13 cellular contexts compared by ENCODE assay signal in the genomic region with DNA sequence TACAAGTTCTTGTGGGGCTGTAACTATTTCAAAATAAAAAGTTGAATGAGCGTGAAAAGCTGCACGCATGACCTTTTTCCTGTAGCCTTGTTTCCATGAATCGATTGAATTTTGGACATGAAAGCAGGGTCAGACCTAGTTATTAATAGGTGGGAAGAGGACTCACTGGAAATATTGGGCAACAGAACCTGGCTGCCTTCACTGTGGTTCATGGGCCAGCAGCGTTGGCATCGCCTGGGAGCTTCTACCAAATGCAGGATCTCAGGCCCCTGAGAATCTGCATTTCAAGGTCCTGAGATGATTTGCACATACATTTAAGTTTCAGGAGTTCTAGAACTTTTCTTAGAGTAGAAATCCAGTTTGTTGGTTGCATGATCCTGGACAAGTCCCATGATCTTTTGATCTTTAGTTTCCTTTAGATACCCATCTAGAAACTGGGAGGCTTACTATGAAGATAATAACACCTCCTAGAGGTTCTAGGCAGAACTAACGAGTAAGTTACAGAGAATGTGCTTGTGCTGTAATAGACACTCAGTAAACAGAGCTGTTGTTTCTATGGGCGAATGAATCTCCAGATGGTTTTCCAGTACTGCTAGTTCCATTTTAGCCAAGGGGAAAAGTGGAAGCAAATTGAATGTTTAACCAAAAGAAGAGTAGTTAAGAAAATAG. TPM values are rescaled to one million over a fixed set of nuclear protein-coding genes. Genes with fewer than 3 reads are reported as not detected.
DNase-seq lines count a peak whose midpoint lies in the region; ATAC-seq, FAIRE-seq and TF ChIP-seq lines count a peak whose summit lies in the region.
"Had no signal": no experiment of that assay in that cellular context is flagged by ENCODE, and none has a peak within 500 bp of the region (broad histone marks: within the 10 kb centered on the region; RNA-seq: fewer than 3 reads in every experiment).

No MANE protein-coding gene starts in this region.

- BruUV-seq in endothelial cell of umbilical vein (replicated peaks; lab: Mats Ljungman, UMichigan), result no TSS peak

- dilution Hi-C loops in endothelial cell of umbilical vein (cut with MboI; ENCODE audit: extremely low pct_ligation_motif_present, low sequenced_read_pairs), result no loop called here

- H3K79me2 ChIP-seq in endothelial cell of umbilical vein (ENCODE audit: control insufficient read depth, insufficient read depth, low read length), result no peaks in the 10 kb centered on the region

- no peak overlapping the region for H3K27ac ChIP-seq in endothelial cell of umbilical vein (ENCODE audit: insufficient read depth, low read depth, low read length)
- H3K27ac ChIP-seq: C4-2B had no signal

- H3K4me1 ChIP-seq in endothelial cell of umbilical vein (ENCODE audit: control insufficient read depth, extremely low read depth, insufficient read depth, low read length), result peaks cover 12% of the 10 kb centered on the region

- no peaks in the 10 kb centered on the region for H4K20me1 ChIP-seq in endothelial cell of umbilical vein (replicated peaks; ENCODE audit: control insufficient read depth, extremely low read depth, insufficient read depth, low read length)

- H2AFZ ChIP-seq in endothelial cell of umbilical vein (ENCODE audit: low read depth, low read length), result no peak overlapping the region

- intact Hi-C loops in endothelial cell of umbilical vein (cut with micrococcal nuclease), result loop anchor here (2.0 kb wide), 1 partner anchor 51 kb away; no protein-coding TSS in a partner anchor

- H3K4me3 Mint-ChIP-seq in stimulated activated naive CD8-positive, alpha-beta T cell treated with anti-CD3 and anti-CD28 coated beads, Interleukin-15, amount 100 ng/mL, for 72 hours, result no peak overlapping the region

- no peak overlapping the region for H3K4me2 ChIP-seq in endothelial cell of umbilical vein (ENCODE audit: insufficient read depth, low read length)

- H3K27ac Mint-ChIP-seq in stimulated activated naive CD8-positive, alpha-beta T cell treated with anti-CD3 and anti-CD28 coated beads, Interleukin-15, amount 100 ng/mL, for 72 hours, result no peak overlapping the region

- DNase-seq in AML-193 (lab: John Stamatoyannopoulos, UW) (peak; percentile 3 to 12), GM12865 (ENCODE audit: low read depth) (no peak), NB4 (ENCODE audit: low read depth) (peak; percentile 40), endothelial cell of umbilical vein (ENCODE audit: low read depth, low spot score) (no peak), NCI-H1417 treated with DMSO at 0.1 percent for 48 hours (lab: John Stamatoyannopoulos, UW) (no peak), NCI-H82 (lab: John Stamatoyannopoulos, UW) (no peak)
- no peak for DNase-seq in stimulated activated naive CD8-positive, alpha-beta T cell treated with anti-CD3 and anti-CD28 coated beads, Interleukin-15, amount 100 ng/mL, for 72 hours
- no peak for DNase-seq in activated T-cell treated with anti-CD3 and anti-CD28 coated beads, Interleukin-2, amount 50 U/mL, for 1 hour
- DNase-seq: NCI-H2081 treated with DMSO at 0.1 percent for 48 hours; stimulated activated CD4-positive, alpha-beta T cell treated with anti-CD3 and anti-CD28 coated beads, Interleukin-4, amount 100 ng/mL, for 24 hours had no signal

- H3K9me3 Mint-ChIP-seq in stimulated activated naive CD8-positive, alpha-beta T cell treated with anti-CD3 and anti-CD28 coated beads, Interleukin-15, amount 100 ng/mL, for 72 hours, result no peaks in the 10 kb centered on the region

- POLR2A ChIA-PET in endothelial cell of umbilical vein (lab: Charles Lee), result no interaction called here

- TF ChIP-seq POLR2A in NB4 (IDR thresholded peaks at IDR 0.05; ENCODE audit: extremely low read depth, insufficient read length) (no peak), endothelial cell of umbilical vein (IDR thresholded peaks at IDR 0.05; ENCODE audit: low read depth, low read length) (no peak)

- TF ChIP-seq CTCF in GM12865 (IDR thresholded peaks at IDR 0.05; ENCODE audit: insufficient read depth, low read depth, low read length, missing control alignments) (no peak), NB4 (IDR thresholded peaks at IDR 0.05; ENCODE audit: low read depth, low read length) (peak; percentile 29), endothelial cell of umbilical vein (IDR thresholded peaks at IDR 0.05; ENCODE audit: extremely low read depth in 1 of 2, insufficient read depth in 1 of 2, low read depth in 1 of 2, low read length in 2 of 2) (no peak)

- H3K9ac ChIP-seq in endothelial cell of umbilical vein (replicated peaks; ENCODE audit: extremely low read depth, insufficient read depth, low read length), result no peak overlapping the region

- CTCF ChIA-PET in endothelial cell of umbilical vein (lab: Charles Lee), result interaction anchor here (0.7 to 5.3 kb wide), 10 partner anchors 9 to 121 kb away, joined by 3 to 31 read pairs (median 4); no protein-coding TSS in a partner anchor

- H3K9me1 ChIP-seq in endothelial cell of umbilical vein (replicated peaks; ENCODE audit: control insufficient read depth, extremely low read depth, insufficient read depth, low read length), result no peaks in the 10 kb centered on the region

- H3K36me3 ChIP-seq in endothelial cell of umbilical vein (ENCODE audit: control insufficient read depth in 2 of 2, extremely low read depth in 1 of 2, insufficient read depth in 2 of 2, low read length in 2 of 2), result no peaks in the 10 kb centered on the region

- H3K4me3 ChIP-seq in GM12865 (ENCODE audit: low read depth, low read length) (peak overlapping the region; percentile 37), NB4 (ENCODE audit: low read depth, low read length) (no peak overlapping the region), endothelial cell of umbilical vein (replicated peaks in 1 of 3; ENCODE audit: insufficient read depth in 1 of 3, low read depth in 1 of 3, low read length in 3 of 3) (no peak overlapping the region)

- peak; percentile 8 for FAIRE-seq in endothelial cell of umbilical vein (lab: Jason Lieb, UNC)
- FAIRE-seq: H54, RCC 7860 had no signal

- no peak for ATAC-seq in stimulated activated naive CD8-positive, alpha-beta T cell treated with anti-CD3 and anti-CD28 coated beads, Interleukin-15, amount 100 ng/mL, for 72 hours

- H3K9me3 ChIP-seq in endothelial cell of umbilical vein (replicated peaks; ENCODE audit: control insufficient read depth, insufficient read depth, low read length), result no peaks in the 10 kb centered on the region

- peaks cover 55% of the 10 kb centered on the region for H3K4me1 Mint-ChIP-seq in stimulated activated naive CD8-positive, alpha-beta T cell treated with anti-CD3 and anti-CD28 coated beads, Interleukin-15, amount 100 ng/mL, for 72 hours

- H3K27me3 ChIP-seq in endothelial cell of umbilical vein (ENCODE audit: control insufficient read depth in 2 of 2, insufficient read depth in 2 of 2, low read length in 2 of 2), result no peaks in the 10 kb centered on the region

- no peaks in the 10 kb centered on the region for H3K27me3 Mint-ChIP-seq in stimulated activated naive CD8-positive, alpha-beta T cell treated with anti-CD3 and anti-CD28 coated beads, Interleukin-15, amount 100 ng/mL, for 72 hours

TF ChIP-seq in endothelial cell of umbilical vein, 7 proteins besides CTCF, POLR2A, EP300 and RAD21:
- TF ChIP-seq FOS (IDR thresholded peaks at IDR 0.05; ENCODE audit: borderline replicate concordance, insufficient read depth, low read length) (no peak), POLR2AphosphoS5 (IDR thresholded peaks at IDR 0.05; ENCODE audit: insufficient read depth, low read depth, low read length) (no peak), MAX (IDR thresholded peaks at IDR 0.05; ENCODE audit: insufficient read depth, insufficient read length) (no peak), MYC (IDR thresholded peaks at IDR 0.05; ENCODE audit: low read depth, low read length) (no peak)

RNA-seq across cellular contexts. Expression of gene ANKRD33B, which starts 12.4 kb away (rescaled TPM):
- total RNA-seq in endothelial cell of umbilical vein, result 4.4 and 5.4 TPM in 2 replicates
- polyA plus RNA-seq in endothelial cell of umbilical vein, result 2.0 and 2.4 TPM in 2 replicates
- polyA plus RNA-seq in endothelial cell of umbilical vein (2011; cell fraction: cytosol; rRNA removed), result 1.8 and 2.0 TPM in 2 replicates
- polyA plus RNA-seq in endothelial cell of umbilical vein (2011; cell fraction: nucleus; rRNA removed), result 5.4 and 6.0 TPM in 2 replicates
- polyA plus RNA-seq in endothelial cell of umbilical vein (2012), result 3.8 and 4.0 TPM in 2 replicates
- polyA minus RNA-seq in endothelial cell of umbilical vein, result 7.7 and 8.4 TPM in 2 replicates
- 8.7 TPM for polyA minus RNA-seq in endothelial cell of umbilical vein (2011; cell fraction: cytosol; rRNA and poly(A)+ RNA removed)
- 6.5 and 8.6 TPM in 2 replicates for polyA minus RNA-seq in endothelial cell of umbilical vein (2011; cell fraction: nucleus; rRNA and poly(A)+ RNA removed)

Comparison
In these comparisons a context has a peak if more than half of its experiments do, and no peak if none do; other contexts are left out.
1. DNase-seq: peak in AML-193 (2 of 2) and NB4 (single experiment); none in GM12865 (single experiment), endothelial cell of umbilical vein (single experiment), stimulated activated naive CD8-positive, alpha-beta T cell treated with anti-CD3 and anti-CD28 coated beads, Interleukin-15, amount 100 ng/mL, for 72 hours (0 of 2), NCI-H1417 treated with DMSO at 0.1 percent for 48 hours (single experiment), activated T-cell treated with anti-CD3 and anti-CD28 coated beads, Interleukin-2, amount 50 U/mL, for 1 hour (single experiment) and NCI-H82 (single experiment).